ENCODE assay signal across 10 cellular contexts in genomic region chr5:97044057-97044456, GRCh38.
DNase-seq lines count a peak whose midpoint lies in the region; ATAC-seq and TF ChIP-seq lines count a peak whose summit lies in the region.
"Had no signal": no experiment of that assay in that cellular context is flagged by ENCODE, and none has a peak within 500 bp of the region (broad histone marks: within the 10 kb centered on the region; RNA-seq: fewer than 3 reads in every experiment).

No MANE protein-coding gene starts in this region.

- H3K27ac Mint-ChIP-seq in activated CD4-positive, alpha-beta memory T cell treated with anti-CD3 and anti-CD28 coated beads, Interleukin-2, amount 10 ng/mL, durations not matched to agents 7 days and 5 days = no peak overlapping the region

- H3K36me3 ChIP-seq in WERI-Rb-1 = no peaks in the 10 kb centered on the region
- no peaks in the 10 kb centered on the region for H3K36me3 ChIP-seq in tibial artery

- peak; percentile 59 for DNase-seq in DMS53 (lab: John Stamatoyannopoulos, UW)
- DNase-seq in DMS53 treated with DMSO at 0.1 percent for 48 hours (lab: John Stamatoyannopoulos, UW; ENCODE audit: unreplicated experiment) = no peak
- DNase-seq in WERI-Rb-1 = peak; percentile 14
- peak; percentile 58 for DNase-seq in iPS-NIHi11 (ENCODE audit: low spot score)
- no peak for DNase-seq in tibial artery
- no peak for DNase-seq in Kasumi-1 (lab: John Stamatoyannopoulos, UW)
- no peak for DNase-seq in activated CD4-positive, alpha-beta memory T cell treated with anti-CD3 and anti-CD28 coated beads, Interleukin-2, amount 10 ng/mL, durations not matched to agents 7 days and 5 days
- DNase-seq: activated T-cell treated with anti-CD3 and anti-CD28 coated beads, Interleukin-2, amount 50 U/mL, for 48 hours; NCI-H2081 had no signal

- no peaks in the 10 kb centered on the region for H3K4me1 ChIP-seq in tibial artery

- POLR2A ChIA-PET in activated CD4-positive, alpha-beta memory T cell treated with anti-CD3 and anti-CD28 coated beads, Interleukin-2, amount 10 ng/mL, durations not matched to agents 7 days and 5 days (lab: Charles Lee) = interaction anchor here (1.6 kb wide), 1 partner anchor 108 kb away, joined by 6 read pairs; the partner anchor contains the start of gene LNPEP

- CTCF ChIA-PET in activated CD4-positive, alpha-beta memory T cell treated with anti-CD3 and anti-CD28 coated beads, Interleukin-2, amount 10 ng/mL, durations not matched to agents 7 days and 5 days (lab: Charles Lee) = interaction anchor here (0.7 to 0.8 kb wide), 2 partner anchors 16 to 175 kb away, joined by 3 read pairs; no protein-coding TSS in a partner anchor

- H3K27ac ChIP-seq in WERI-Rb-1 (no peak overlapping the region), tibial artery (no peak overlapping the region)

- intact Hi-C loops in tibial artery (cut with DNase I; ENCODE audit: low total_unique reads) = no loop called here

- no peaks in the 10 kb centered on the region for H3K36me3 Mint-ChIP-seq in activated CD4-positive, alpha-beta memory T cell treated with anti-CD3 and anti-CD28 coated beads, Interleukin-2, amount 10 ng/mL, durations not matched to agents 7 days and 5 days (ENCODE audit: low read depth)

- H3K4me3 ChIP-seq in WERI-Rb-1 (ENCODE audit: low read depth, low read length) (no peak overlapping the region), tibial artery (no peak overlapping the region)

- no peaks in the 10 kb centered on the region for H3K4me1 Mint-ChIP-seq in activated CD4-positive, alpha-beta memory T cell treated with anti-CD3 and anti-CD28 coated beads, Interleukin-2, amount 10 ng/mL, durations not matched to agents 7 days and 5 days

- H3K27me3 ChIP-seq in WERI-Rb-1 (ENCODE audit: insufficient read depth, low read depth, severe bottlenecking) (no peaks in the 10 kb centered on the region), tibial artery (no peaks in the 10 kb centered on the region)

- H3K9me3 Mint-ChIP-seq in activated CD4-positive, alpha-beta memory T cell treated with anti-CD3 and anti-CD28 coated beads, Interleukin-2, amount 10 ng/mL, durations not matched to agents 7 days and 5 days = no peaks in the 10 kb centered on the region

- TF ChIP-seq CTCF in WERI-Rb-1 (IDR thresholded peaks at IDR 0.05; ENCODE audit: low read depth, low read length) (peak; percentile 47; the same call in 1 of the 2 replicates), tibial artery (IDR thresholded peaks at IDR 0.05) (peak; percentile 22 to 33)

- ATAC-seq in GM21529 (IDR thresholded peaks at IDR 0.05; ENCODE audit: unreplicated experiment) = no peak

- peaks cover 13% of the 10 kb centered on the region for H3K27me3 Mint-ChIP-seq in activated CD4-positive, alpha-beta memory T cell treated with anti-CD3 and anti-CD28 coated beads, Interleukin-2, amount 10 ng/mL, durations not matched to agents 7 days and 5 days

- no peak overlapping the region for H3K4me3 Mint-ChIP-seq in activated CD4-positive, alpha-beta memory T cell treated with anti-CD3 and anti-CD28 coated beads, Interleukin-2, amount 10 ng/mL, durations not matched to agents 7 days and 5 days

- H3K9me3 ChIP-seq in WERI-Rb-1 (ENCODE audit: severe bottlenecking) (no peaks in the 10 kb centered on the region), tibial artery (no peaks in the 10 kb centered on the region)

Comparison
In these comparisons a context has a peak if more than half of its experiments do, and no peak if none do; other contexts are left out.
1. DNase-seq: peak in DMS53 (single experiment), WERI-Rb-1 (single experiment) and iPS-NIHi11 (single experiment); none in DMS53 treated with DMSO at 0.1 percent for 48 hours (single experiment), tibial artery (0 of 2), Kasumi-1 (0 of 2) and activated CD4-positive, alpha-beta memory T cell treated with anti-CD3 and anti-CD28 coated beads, Interleukin-2, amount 10 ng/mL, durations not matched to agents 7 days and 5 days (single experiment).